1 cellular context compared by ENCODE assay signal in genomic region chr5:66959668-66960067, GRCh38.
TF ChIP-seq lines count a peak whose summit lies in the region.

No MANE protein-coding gene starts in this region.

TF ChIP-seq in HepG2, 621 proteins besides CTCF, POLR2A, EP300 and RAD21 (continued from another document):
- TF ChIP-seq, protein P1, sequence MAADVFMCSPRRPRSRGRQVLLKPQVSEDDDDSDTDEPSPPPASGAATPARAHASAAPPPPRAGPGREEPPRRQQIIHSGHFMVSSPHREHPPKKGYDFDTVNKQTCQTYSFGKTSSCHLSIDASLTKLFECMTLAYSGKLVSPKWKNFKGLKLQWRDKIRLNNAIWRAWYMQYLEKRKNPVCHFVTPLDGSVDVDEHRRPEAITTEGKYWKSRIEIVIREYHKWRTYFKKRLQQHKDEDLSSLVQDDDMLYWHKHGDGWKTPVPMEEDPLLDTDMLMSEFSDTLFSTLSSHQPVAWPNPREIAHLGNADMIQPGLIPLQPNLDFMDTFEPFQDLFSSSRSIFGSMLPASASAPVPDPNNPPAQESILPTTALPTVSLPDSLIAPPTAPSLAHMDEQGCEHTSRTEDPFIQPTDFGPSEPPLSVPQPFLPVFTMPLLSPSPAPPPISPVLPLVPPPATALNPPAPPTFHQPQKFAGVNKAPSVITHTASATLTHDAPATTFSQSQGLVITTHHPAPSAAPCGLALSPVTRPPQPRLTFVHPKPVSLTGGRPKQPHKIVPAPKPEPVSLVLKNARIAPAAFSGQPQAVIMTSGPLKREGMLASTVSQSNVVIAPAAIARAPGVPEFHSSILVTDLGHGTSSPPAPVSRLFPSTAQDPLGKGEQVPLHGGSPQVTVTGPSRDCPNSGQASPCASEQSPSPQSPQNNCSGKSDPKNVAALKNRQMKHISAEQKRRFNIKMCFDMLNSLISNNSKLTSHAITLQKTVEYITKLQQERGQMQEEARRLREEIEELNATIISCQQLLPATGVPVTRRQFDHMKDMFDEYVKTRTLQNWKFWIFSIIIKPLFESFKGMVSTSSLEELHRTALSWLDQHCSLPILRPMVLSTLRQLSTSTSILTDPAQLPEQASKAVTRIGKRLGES (CRISPR knock-in tag; IDR thresholded peaks at IDR 0.05; ENCODE audit: borderline replicate concordance) = no peak
- TF ChIP-seq FOXP4 (CRISPR knock-in tag; IDR thresholded peaks at IDR 0.05) (0 out of 2 replicates have a peak, but pooled peaks have one; percentile 42), SP4 (CRISPR knock-in tag; IDR thresholded peaks at IDR 0.05) (no peak), BHLHE40 (IDR thresholded peaks at IDR 0.05; ENCODE audit: low read length) (no peak), FOXP1 (IDR thresholded peaks at IDR 0.05) (no peak), FOXP1 (CRISPR knock-in tag; IDR thresholded peaks at IDR 0.05) (peak; percentile 87), FOXA1 (IDR thresholded peaks at IDR 0.05) (peak; percentile 65), FOXA1 (CRISPR knock-in tag; IDR thresholded peaks at IDR 0.05) (0 out of 2 replicates have a peak, but pooled peaks have one; percentile 39), ESRRA (CRISPR knock-in tag; IDR thresholded peaks at IDR 0.05; ENCODE audit: low read depth) (no peak), ZNF362 (CRISPR knock-in tag; IDR thresholded peaks at IDR 0.05; ENCODE audit: borderline replicate concordance) (peak; percentile 92), MAFF (IDR thresholded peaks at IDR 0.05; ENCODE audit: low read depth, low read length) (0 out of 2 replicates have a peak, but pooled peaks have one; percentile 1), GATAD2A (CRISPR knock-in tag; IDR thresholded peaks at IDR 0.05) (peak; percentile 52; the same call in 1 of the 2 replicates), ZBTB20 (CRISPR knock-in tag; IDR thresholded peaks at IDR 0.05; ENCODE audit: borderline replicate concordance, low read depth) (no peak)
